ENCODE assay signal across 10 cellular contexts in the genomic region with DNA sequence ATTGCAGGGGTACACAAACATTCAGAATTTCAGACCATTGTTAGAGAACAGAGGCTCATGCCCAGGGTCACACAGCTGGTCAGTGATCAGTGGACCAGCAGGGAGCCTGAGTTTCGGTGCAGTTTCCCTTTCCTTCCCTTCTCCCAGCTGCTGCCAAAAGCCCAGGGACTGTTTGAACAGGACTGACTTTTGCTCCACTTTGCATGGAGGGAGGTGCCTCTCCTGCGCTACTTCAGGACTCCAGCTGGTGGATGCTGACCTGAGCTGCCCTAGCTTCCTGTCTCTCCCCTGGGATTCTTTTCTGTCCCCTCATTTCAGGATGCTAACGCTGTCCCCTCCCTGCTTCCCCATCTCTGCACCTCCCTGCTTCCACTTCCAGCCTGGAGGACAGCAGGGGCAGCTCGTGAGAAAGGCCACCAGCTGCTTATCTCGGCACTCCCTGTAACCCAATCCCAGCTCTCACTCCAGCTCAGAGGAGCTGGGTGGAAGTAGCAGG. TPM values are rescaled to one million over a fixed set of nuclear protein-coding genes. Genes with fewer than 3 reads are reported as not detected.
DNase-seq lines count a peak whose midpoint lies in the region; ATAC-seq and TF ChIP-seq lines count a peak whose summit lies in the region.
"Had no signal": no experiment of that assay in that cellular context is flagged by ENCODE, and none has a peak within 500 bp of the region (broad histone marks: within the 10 kb centered on the region; RNA-seq: fewer than 3 reads in every experiment).

No MANE protein-coding gene starts in this region.

- in situ Hi-C loops in brain microvascular endothelial cell (cut with HindIII; ENCODE audit: low pct_ligation_motif_present, low sequenced_read_pairs): no loop called here

- ATAC-seq in activated CD8-positive, alpha-beta memory T cell treated with anti-CD3 and anti-CD28 coated beads, Interleukin-2, amount 10 ng/mL, durations not matched to agents 7 days and 5 days: no peak
- ATAC-seq in lung (ENCODE audit: insufficient read depth, low FRiP score) (no peak), HG03135 (IDR thresholded peaks at IDR 0.05; ENCODE audit: unreplicated experiment) (no peak)

- no peak overlapping the region for H3K27ac Mint-ChIP-seq in activated CD8-positive, alpha-beta memory T cell treated with anti-CD3 and anti-CD28 coated beads, Interleukin-2, amount 10 ng/mL, durations not matched to agents 7 days and 5 days
- no peak overlapping the region for H3K27ac Mint-ChIP-seq in endodermal cell

- DNase-seq in activated CD8-positive, alpha-beta memory T cell treated with anti-CD3 and anti-CD28 coated beads, Interleukin-2, amount 50 U/mL, for 48 hours: peak; percentile 25
- DNase-seq in activated CD8-positive, alpha-beta memory T cell treated with anti-CD3 and anti-CD28 coated beads, Interleukin-2, amount 10 ng/mL, durations not matched to agents 7 days and 5 days: no peak
- DNase-seq in endodermal cell (peak; percentile 74), lung (ENCODE audit: low spot score) (peak; percentile 31), MV-4-11 (lab: John Stamatoyannopoulos, UW) (no peak), SIG-M5 (lab: John Stamatoyannopoulos, UW) (no peak), brain microvascular endothelial cell (no peak)
- DNase-seq: NCI-H1105 treated with DMSO at 0.1 percent for 48 hours, OCI-M1 had no signal

- TF ChIP-seq CTCF in endodermal cell (conservative IDR thresholded peaks at IDR 0.05) (no peak), lung (IDR thresholded peaks at IDR 0.05; ENCODE audit: control extremely low read depth, extremely low read depth) (no peak), brain microvascular endothelial cell (IDR thresholded peaks at IDR 0.05; ENCODE audit: low read depth, low read length, missing control alignments) (no peak)

- H3K9ac ChIP-seq in endodermal cell (ENCODE audit: extremely low read depth, low read length, poor library complexity, severe bottlenecking): no peak overlapping the region

- CTCF ChIA-PET in activated CD8-positive, alpha-beta memory T cell treated with anti-CD3 and anti-CD28 coated beads, Interleukin-2, amount 10 ng/mL, durations not matched to agents 7 days and 5 days (lab: Charles Lee): interaction anchor here (0.7 kb wide), 1 partner anchor 111 kb away, joined by 3 read pairs; no protein-coding TSS in a partner anchor

- H3K4me1 ChIP-seq in endodermal cell (ENCODE audit: control insufficient read depth, insufficient read depth, low read length) (no peaks in the 10 kb centered on the region), lung (ENCODE audit: control insufficient read depth in 2 of 2, insufficient read depth in 2 of 2, low read length in 2 of 2) (peaks cover 0 to 8% of the 10 kb centered on the region in 2 donors)

- H3K4me3 ChIP-seq in endodermal cell (ENCODE audit: low read length) (no peak overlapping the region), lung (no peak overlapping the region), brain microvascular endothelial cell (ENCODE audit: low read depth, low read length) (no peak overlapping the region)

- H3K36me3 Mint-ChIP-seq in activated CD8-positive, alpha-beta memory T cell treated with anti-CD3 and anti-CD28 coated beads, Interleukin-2, amount 10 ng/mL, durations not matched to agents 7 days and 5 days: no peaks in the 10 kb centered on the region
- H3K36me3 Mint-ChIP-seq in endodermal cell (ENCODE audit: low read depth): no peaks in the 10 kb centered on the region

- no peaks in the 10 kb centered on the region for H3K9me3 Mint-ChIP-seq in activated CD8-positive, alpha-beta memory T cell treated with anti-CD3 and anti-CD28 coated beads, Interleukin-2, amount 10 ng/mL, durations not matched to agents 7 days and 5 days (ENCODE audit: low read depth)
- H3K9me3 Mint-ChIP-seq in endodermal cell: no peaks in the 10 kb centered on the region

- H3K27ac ChIP-seq in endodermal cell (ENCODE audit: low read depth, low read length): no peak overlapping the region
- peak overlapping the region in 1 of 2 donors; percentile 32 for H3K27ac ChIP-seq in lung (ENCODE audit: low read depth in 1 of 2, low read length in 1 of 2)
- no peak overlapping the region for H3K27ac ChIP-seq in brain microvascular endothelial cell

- WGBS in endodermal cell (ENCODE audit: insufficient coverage in 1 of 2, insufficient read length in 1 of 2), 2 experiments: 38% methylated on average over 2 to 5 of the region's 5 CpGs
- 25 to 51% methylated on average over 5 of the region's 5 CpGs for WGBS in lung, 2 donors

- H3K4me3 Mint-ChIP-seq in activated CD8-positive, alpha-beta memory T cell treated with anti-CD3 and anti-CD28 coated beads, Interleukin-2, amount 10 ng/mL, durations not matched to agents 7 days and 5 days: no peak overlapping the region
- H3K4me3 Mint-ChIP-seq in endodermal cell: no peak overlapping the region

- peaks cover 15% of the 10 kb centered on the region for H3K27me3 Mint-ChIP-seq in activated CD8-positive, alpha-beta memory T cell treated with anti-CD3 and anti-CD28 coated beads, Interleukin-2, amount 10 ng/mL, durations not matched to agents 7 days and 5 days
- peaks cover 4% of the 10 kb centered on the region for H3K27me3 Mint-ChIP-seq in endodermal cell (ENCODE audit: insufficient read depth)

- H3K36me3 ChIP-seq in endodermal cell (ENCODE audit: control insufficient read depth, insufficient read depth, low read length) (no peaks in the 10 kb centered on the region), lung (ENCODE audit: control insufficient read depth in 2 of 2, insufficient read depth in 2 of 2, low read length in 2 of 2) (no peaks in the 10 kb centered on the region), brain microvascular endothelial cell (replicated peaks) (no peaks in the 10 kb centered on the region)

- H3K9me3 ChIP-seq in endodermal cell (ENCODE audit: control insufficient read depth, low read length): no peaks in the 10 kb centered on the region
- peaks cover 0 to 2% of the 10 kb centered on the region in 2 donors for H3K9me3 ChIP-seq in lung (ENCODE audit: control insufficient read depth in 2 of 2, insufficient read depth in 1 of 2, low read length in 1 of 2)

- no peaks in the 10 kb centered on the region for H3K4me1 Mint-ChIP-seq in activated CD8-positive, alpha-beta memory T cell treated with anti-CD3 and anti-CD28 coated beads, Interleukin-2, amount 10 ng/mL, durations not matched to agents 7 days and 5 days
- H3K4me1 Mint-ChIP-seq in endodermal cell: peaks cover 18% of the 10 kb centered on the region

- H3K27me3 ChIP-seq in endodermal cell (ENCODE audit: control insufficient read depth, insufficient read depth, low read length, poor library complexity, severe bottlenecking) (no peaks in the 10 kb centered on the region), lung (ENCODE audit: control insufficient read depth, insufficient read depth) (no peaks in the 10 kb centered on the region), brain microvascular endothelial cell (replicated peaks) (no peaks in the 10 kb centered on the region)

RNA-seq across cellular contexts. Expression of a gene that starts 14.5 kb away (rescaled TPM):
- total RNA-seq in activated CD8-positive, alpha-beta memory T cell treated with anti-CD3 and anti-CD28 coated beads, Interleukin-2, amount 10 ng/mL, durations not matched to agents 7 days and 5 days: under 1 TPM in 1 of 2 experiments, not detected in 1; 0.09 TPM
- total RNA-seq in endodermal cell: under 1 TPM in 1 of 2 donors, not detected in 1; 0.13 TPM
- not detected for polyA plus RNA-seq in endodermal cell (2013, experiment 1 of 2)
- 0.33 TPM for polyA plus RNA-seq in endodermal cell (2013, experiment 2 of 2)
- total RNA-seq in lung: under 1 TPM; 0.12 to 0.28 TPM
- under 1 TPM; 0.20 to 0.23 TPM for polyA plus RNA-seq in lung

Comparison
In these comparisons a context has a peak if more than half of its experiments do, and no peak if none do; other contexts are left out.
1. DNase-seq: peak in activated CD8-positive, alpha-beta memory T cell treated with anti-CD3 and anti-CD28 coated beads, Interleukin-2, amount 50 U/mL, for 48 hours (single experiment), endodermal cell (single experiment) and lung (single experiment); none in activated CD8-positive, alpha-beta memory T cell treated with anti-CD3 and anti-CD28 coated beads, Interleukin-2, amount 10 ng/mL, durations not matched to agents 7 days and 5 days (single experiment), MV-4-11 (single experiment), SIG-M5 (single experiment) and brain microvascular endothelial cell (single experiment).